Comparison of ENCODE assay signal across 18 cellular contexts in the genomic region with DNA sequence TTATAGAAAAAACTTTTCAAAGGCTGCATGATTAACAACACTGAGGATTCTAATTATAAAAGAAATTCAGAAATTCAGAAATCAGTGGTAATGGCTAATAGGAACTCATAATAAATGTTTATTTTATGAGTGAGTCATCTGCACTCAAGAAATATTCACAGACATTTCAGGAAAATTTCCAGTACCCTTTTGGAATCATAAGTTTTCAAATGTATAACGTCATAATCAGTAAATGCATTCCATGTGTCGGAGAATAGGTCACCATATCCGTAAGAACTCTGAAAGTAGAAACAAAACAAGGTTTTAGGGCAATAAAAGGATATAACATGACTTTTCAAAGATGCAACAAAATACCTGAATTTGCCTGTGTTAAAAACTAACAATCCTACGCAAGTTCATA. TPM values are rescaled to one million over a fixed set of nuclear protein-coding genes. Genes with fewer than 3 reads are reported as not detected.
DNase-seq lines count a peak whose midpoint lies in the region; ATAC-seq and TF ChIP-seq lines count a peak whose summit lies in the region.
"Had no signal": no experiment of that assay in that cellular context is flagged by ENCODE, and none has a peak within 500 bp of the region (broad histone marks: within the 10 kb centered on the region; RNA-seq: fewer than 3 reads in every experiment).

No MANE protein-coding gene starts in this region.

- H4K20me1 ChIP-seq in PC-9 (ENCODE audit: insufficient read depth) = no peaks in the 10 kb centered on the region
- H4K20me1 ChIP-seq: BLaER1 had no signal

- POLR2A ChIA-PET in PC-9 (lab: Charles Lee; ENCODE audit: unreplicated experiment) = no interaction called here

- H3K36me3 ChIP-seq in adipocyte (ENCODE audit: control insufficient read depth, insufficient read depth, low read length, severe bottlenecking) (peaks cover 61% of the 10 kb centered on the region), PC-9 (ENCODE audit: low read depth) (no peaks in the 10 kb centered on the region)

- H3K9me3 ChIP-seq in adipocyte (ENCODE audit: control insufficient read depth, low read length) = no peaks in the 10 kb centered on the region
- no peaks in the 10 kb centered on the region for H3K9me3 ChIP-seq in PC-9 (ENCODE audit: insufficient read depth, low read depth)

- intact Hi-C loops in PC-9 (cut with micrococcal nuclease; ENCODE audit: unreplicated experiment) = no loop called here

- no peaks in the 10 kb centered on the region for H3K9me2 ChIP-seq in PC-9 (ENCODE audit: insufficient read depth)

- H3K4me1 ChIP-seq in adipocyte (ENCODE audit: control insufficient read depth, insufficient read depth, low read length) (no peaks in the 10 kb centered on the region), PC-9 (replicated peaks; ENCODE audit: insufficient read depth) (no peaks in the 10 kb centered on the region)
- H3K4me1 ChIP-seq: BLaER1 had no signal

- no peak for TF ChIP-seq CTCF in PC-9 (conservative IDR thresholded peaks at IDR 0.05)

- H3K27me3 ChIP-seq in adipocyte (replicated peaks; ENCODE audit: control insufficient read depth, insufficient read depth, low read length) = no peaks in the 10 kb centered on the region
- H3K27me3 ChIP-seq in PC-9 (ENCODE audit: insufficient read depth, low read depth) = no peaks in the 10 kb centered on the region
- H3K27me3 ChIP-seq: BLaER1 had no signal

- no peak for ATAC-seq in left lobe of liver
- ATAC-seq in GM19395 (IDR thresholded peaks at IDR 0.05; ENCODE audit: unreplicated experiment) = no peak

- H3K4me3 ChIP-seq in adipocyte (ENCODE audit: low read length) (no peak overlapping the region), PC-9 (no peak overlapping the region)
- H3K4me3 ChIP-seq: BLaER1 had no signal

- CTCF ChIA-PET in PC-9 (lab: Charles Lee) = no interaction called here

- BruUV-seq in PC-9 (replicated peaks; lab: Mats Ljungman, UMichigan) = no TSS peak

- H3K9ac ChIP-seq in adipocyte (ENCODE audit: low read length) = no peak overlapping the region
- H3K9ac ChIP-seq: BLaER1 had no signal

- H3K27ac ChIP-seq in PC-9 = no peak overlapping the region
- H3K27ac ChIP-seq: BLaER1 had no signal

- no peak overlapping the region for H2AFZ ChIP-seq in PC-9

- no peaks in the 10 kb centered on the region for H3K79me2 ChIP-seq in PC-9 (ENCODE audit: low read depth)

- no peaks in the 10 kb centered on the region for H3F3A ChIP-seq in PC-9 (ENCODE audit: insufficient read depth, low read depth)

- DNase-seq in EH (ENCODE audit: low read depth) (peak; percentile 82), adipocyte (ENCODE audit: low read depth) (peak; percentile 79), fibroblast of gingiva (ENCODE audit: low read depth) (peak; percentile 84), iris pigment epithelial cell (ENCODE audit: low read depth) (peak; percentile 85), GM19238 (ENCODE audit: insufficient read length, low spot score) (no peak), PC-9 (no peak), left lobe of liver (ENCODE audit: low spot score) (no peak)
- DNase-seq: CD8-positive, alpha-beta memory T cell; H7; Kasumi-1; NCI-H1105 treated with DMSO at 0.1 percent for 48 hours; NCI-H2029; NCI-H2171 treated with DMSO at 0.1 percent for 48 hours; NCI-H510A; RPMI8226 had no signal

- no peak overlapping the region for H3K4me2 ChIP-seq in PC-9
- H3K4me2 ChIP-seq: BLaER1 had no signal

RNA-seq across cellular contexts. Expression of a gene that starts 24.7 kb away (rescaled TPM):
- total RNA-seq in PC-9 (2021) (7.4 and 11.0 TPM in 2 replicates), left lobe of liver (4.3 TPM)

RNA-seq across cellular contexts. Expression of a gene that starts 56.4 kb away (rescaled TPM):
- total RNA-seq in PC-9 (2021) (not detected in 2 replicates), left lobe of liver (not detected)
- total RNA-seq: A673; CD8-positive, alpha-beta memory T cell had no signal

Comparison
In these comparisons a context has a peak if more than half of its experiments do, and no peak if none do; other contexts are left out.
1. DNase-seq: peak in EH (single experiment), adipocyte (single experiment), fibroblast of gingiva (single experiment) and iris pigment epithelial cell (single experiment); none in GM19238 (single experiment), PC-9 (0 of 2) and left lobe of liver (single experiment).